Comparison of ENCODE assay signal across 16 cellular contexts in genomic region chr10:122030200-122030552, GRCh38. TPM values are rescaled to one million over a fixed set of nuclear protein-coding genes. Genes with fewer than 3 reads are reported as not detected.
DNase-seq lines count a peak whose midpoint lies in the region; ATAC-seq and TF ChIP-seq lines count a peak whose summit lies in the region.
"Had no signal": no experiment of that assay in that cellular context is flagged by ENCODE, and none has a peak within 500 bp of the region (broad histone marks: within the 10 kb centered on the region; RNA-seq: fewer than 3 reads in every experiment).

No MANE protein-coding gene starts in this region.

- H3K4me3 ChIP-seq in right atrium auricular region (no peak overlapping the region), gastroesophageal sphincter (no peak overlapping the region), rectal smooth muscle tissue (ENCODE audit: low read length) (no peak overlapping the region), transverse colon (no peak overlapping the region), spleen (no peak overlapping the region)

- DNase-seq in right atrium auricular region (ENCODE audit: low spot score) (no peak), left cardiac atrium (no peak), transverse colon (no peak), inferior parietal cortex (ENCODE audit: extremely low spot score) (no peak), kidney tubule cell (ENCODE audit: low spot score) (no peak), spleen (no peak)
- DNase-seq: C1 segment of cervical spinal cord, DND-41, GOT3, KBM-7, NCI-H1417 treated with DMSO at 0.1 percent for 48 hours, NCI-H1930, NCI-H2171, NCI-H446 had no signal

- TF ChIP-seq POLR2A in gastroesophageal sphincter (IDR thresholded peaks at IDR 0.05), result no peak
- no peak for TF ChIP-seq POLR2A in transverse colon (IDR thresholded peaks at IDR 0.05)
- no peak for TF ChIP-seq POLR2A in spleen (IDR thresholded peaks at IDR 0.05)

- TF ChIP-seq EP300 in gastroesophageal sphincter (IDR thresholded peaks at IDR 0.05) (no peak), transverse colon (IDR thresholded peaks at IDR 0.05; ENCODE audit: low read depth) (no peak)

- in situ Hi-C loops in transverse colon (cut with MboI; ENCODE audit: low pct_ligation_motif_present in 1 of 4, low pct_unique_long_range_greater_than_20kb in 1 of 4, low sequenced_read_pairs in 3 of 4), result no loop called here

- H3K27me3 ChIP-seq in right atrium auricular region (no peaks in the 10 kb centered on the region), gastroesophageal sphincter (no peaks in the 10 kb centered on the region), rectal smooth muscle tissue (ENCODE audit: control insufficient read depth, insufficient read depth, low read length) (no peaks in the 10 kb centered on the region), transverse colon (no peaks in the 10 kb centered on the region), spleen (replicated peaks in 1 of 7) (peaks cover 0 to 37% (median 0%) of the 10 kb centered on the region in 7 donors)

- H3K9me3 ChIP-seq in right atrium auricular region (no peaks in the 10 kb centered on the region), gastroesophageal sphincter (no peaks in the 10 kb centered on the region), transverse colon (no peaks in the 10 kb centered on the region), spleen (no peaks in the 10 kb centered on the region)

- ATAC-seq in left cardiac atrium (no peak), gastroesophageal sphincter (no peak)

- intact Hi-C loops in left cardiac atrium (cut with DNase I) (no loop called here), transverse colon (cut with DNase I; ENCODE audit: low total_unique reads) (no loop called here), spleen (cut with DNase I; ENCODE audit: low total_unique reads) (no loop called here)

- H3K4me1 ChIP-seq in right atrium auricular region, result peaks cover 0 to 29% of the 10 kb centered on the region in 2 donors
- peaks cover 2 to 60% (median 3%) of the 10 kb centered on the region in 3 donors for H3K4me1 ChIP-seq in gastroesophageal sphincter
- H3K4me1 ChIP-seq in rectal smooth muscle tissue (ENCODE audit: control insufficient read depth, insufficient read depth, low read length), result peaks cover 10% of the 10 kb centered on the region
- peaks cover 14 to 30% (median 19%) of the 10 kb centered on the region in 4 donors for H3K4me1 ChIP-seq in transverse colon
- no peaks in the 10 kb centered on the region for H3K4me1 ChIP-seq in spleen

- no peak overlapping the region for H3K9ac ChIP-seq in rectal smooth muscle tissue (ENCODE audit: low read length)

- 45 to 60% methylated on average over 4 to 7 of the region's 7 CpGs for WGBS in gastroesophageal sphincter (ENCODE audit: low coverage in 1 of 2), 2 donors
- WGBS in transverse colon (ENCODE audit: low coverage in 1 of 2), 2 donors, result 75 to 80% methylated on average over 4 to 7 of the region's 7 CpGs
- 81 to 88% (median 85%) methylated on average over 7 of the region's 7 CpGs for WGBS in spleen, 5 donors

- H3K36me3 ChIP-seq in right atrium auricular region (no peaks in the 10 kb centered on the region), gastroesophageal sphincter (no peaks in the 10 kb centered on the region), rectal smooth muscle tissue (ENCODE audit: control insufficient read depth, insufficient read depth, low read length) (no peaks in the 10 kb centered on the region), transverse colon (no peaks in the 10 kb centered on the region), spleen (no peaks in the 10 kb centered on the region)

- no peak for TF ChIP-seq CTCF in right atrium auricular region (IDR thresholded peaks at IDR 0.05)
- TF ChIP-seq CTCF in gastroesophageal sphincter (IDR thresholded peaks at IDR 0.05), result no peak
- no peak for TF ChIP-seq CTCF in transverse colon (IDR thresholded peaks at IDR 0.05)
- TF ChIP-seq CTCF in spleen (IDR thresholded peaks at IDR 0.05 in 8 of 11, conservative IDR thresholded peaks at IDR 0.05 in 3 of 11), result no peak

- H3K27ac ChIP-seq in right atrium auricular region, result peak overlapping the region; percentile 77 to 84
- H3K27ac ChIP-seq in gastroesophageal sphincter, result peak overlapping the region; percentile 78 to 87 (median 80)
- H3K27ac ChIP-seq in rectal smooth muscle tissue (ENCODE audit: low read depth, low read length), result peak overlapping the region; percentile 60
- H3K27ac ChIP-seq in transverse colon, result peak overlapping the region in 3 of 4 donors; percentile 70 to 80 (median 75)
- no peak overlapping the region for H3K27ac ChIP-seq in spleen

RNA-seq across cellular contexts. Expression of gene TACC2, which starts 41.2 kb away (rescaled TPM):
- total RNA-seq in right atrium auricular region, result 100 to 1,000 TPM; 247 to 286 TPM
- total RNA-seq in left cardiac atrium, result 100 to 1,000 TPM; 210 to 237 TPM
- 100 to 1,000 TPM in 1 of 4 donors, 10 to 100 TPM in 3; 63.1 to 102 (median 74.9) TPM for total RNA-seq in gastroesophageal sphincter
- 100 to 1,000 TPM in 2 of 4 donors, 10 to 100 TPM in 2; 65.9 to 178 (median 101) TPM for total RNA-seq in transverse colon
- 10 to 100 TPM in 1 of 7 donors, 1 to 10 TPM in 6; 2.9 to 13.9 (median 5.0) TPM for total RNA-seq in spleen
- 1 to 10 TPM; 2.4 to 4.5 (median 3.4) TPM for polyA plus RNA-seq in spleen

RNA-seq across cellular contexts. Expression of gene NSMCE4A, which starts 55.2 kb away (rescaled TPM):
- 10 to 100 TPM; 34.2 to 34.9 TPM for total RNA-seq in right atrium auricular region
- total RNA-seq in left cardiac atrium, result 10 to 100 TPM; 31.4 to 35.8 TPM
- total RNA-seq in gastroesophageal sphincter, result 100 to 1,000 TPM in 1 of 4 donors, 10 to 100 TPM in 3; 65.2 to 135 (median 85.1) TPM
- 100 to 1,000 TPM in 2 of 4 donors, 10 to 100 TPM in 2; 71.1 to 152 (median 92.7) TPM for total RNA-seq in transverse colon
- total RNA-seq in spleen, result 100 to 1,000 TPM in 1 of 7 donors, 10 to 100 TPM in 6; 49.5 to 107 (median 63.2) TPM
- 100 to 1,000 TPM in 1 of 3 donors, 10 to 100 TPM in 2; 72.4 to 121 (median 95.1) TPM for polyA plus RNA-seq in spleen

Comparison
In these comparisons a context has a peak if more than half of its experiments do, and no peak if none do; other contexts are left out.
1. H3K27ac ChIP-seq: peak in right atrium auricular region (2 of 2), gastroesophageal sphincter (4 of 4), rectal smooth muscle tissue (single experiment) and transverse colon (3 of 4); none in spleen (0 of 8).
2. RNA of gene TACC2, which starts 41.2 kb away (total RNA-seq): 247 to 286 TPM in right atrium auricular region, 210 to 237 TPM in left cardiac atrium, 65.9 to 178 TPM in transverse colon and 63.1 to 102 TPM in gastroesophageal sphincter; 2.9 to 13.9 TPM in spleen; every median in the first group is over 4 times any median in the second.